8 cellular contexts compared by ENCODE assay signal in genomic region chr22:38697055-38697980, GRCh38. TPM values are rescaled to one million over a fixed set of nuclear protein-coding genes. Genes with fewer than 3 reads are reported as not detected.
DNase-seq lines count a peak whose midpoint lies in the region; ATAC-seq and TF ChIP-seq lines count a peak whose summit lies in the region.

No MANE protein-coding gene starts in this region.

- WGBS in smooth muscle cell (ENCODE audit: low lambda C conversion rate), result 76% methylated on average over 10 of the region's 10 CpGs

- no peaks in the 10 kb centered on the region for H3F3A ChIP-seq in smooth muscle cell (ENCODE audit: low read depth)

- POLR2A ChIA-PET in activated CD8-positive, alpha-beta T cell treated with anti-CD3 and anti-CD28 coated beads, Interleukin-2, amount 10 ng/mL, durations not matched to agents 7 days and 5 days (lab: Charles Lee), result interaction anchor here (0.8 to 6.3 kb wide), 3 partner anchors 9 to 39 kb away, joined by 3 to 67 read pairs (median 3); partner anchors contain the start of gene TOMM22

- intact Hi-C loops in posterior cingulate gyrus (cut with DNase I), result no loop called here

- H3K36me3 Mint-ChIP-seq in activated CD8-positive, alpha-beta T cell treated with anti-CD3 and anti-CD28 coated beads, Interleukin-2, amount 10 ng/mL, durations not matched to agents 7 days and 5 days (ENCODE audit: low read depth), result peaks cover 53% of the 10 kb centered on the region
- no peaks in the 10 kb centered on the region for H3K36me3 Mint-ChIP-seq in glutamatergic neuron (ENCODE audit: unreplicated experiment)

- peaks cover 55% of the 10 kb centered on the region for H3K4me1 Mint-ChIP-seq in activated CD8-positive, alpha-beta T cell treated with anti-CD3 and anti-CD28 coated beads, Interleukin-2, amount 10 ng/mL, durations not matched to agents 7 days and 5 days (ENCODE audit: low read depth)
- H3K4me1 Mint-ChIP-seq in glutamatergic neuron (ENCODE audit: low read depth, unreplicated experiment), result peaks cover 22% of the 10 kb centered on the region

- H3K9me3 ChIP-seq in smooth muscle cell (replicated peaks; ENCODE audit: low read depth), result no peaks in the 10 kb centered on the region

- no peaks in the 10 kb centered on the region for H3K27me3 ChIP-seq in smooth muscle cell (ENCODE audit: low read depth)

- H3K9ac ChIP-seq in smooth muscle cell (ENCODE audit: low read depth), result no peak overlapping the region

- H3K4me1 ChIP-seq in smooth muscle cell (ENCODE audit: low read depth), result peaks cover 32% of the 10 kb centered on the region

- peaks cover 79% of the 10 kb centered on the region for H3K79me2 ChIP-seq in smooth muscle cell (ENCODE audit: low read depth)

- peak overlapping the region; percentile 84 for H3K27ac Mint-ChIP-seq in activated CD8-positive, alpha-beta T cell treated with anti-CD3 and anti-CD28 coated beads, Interleukin-2, amount 10 ng/mL, durations not matched to agents 7 days and 5 days
- H3K27ac Mint-ChIP-seq in glutamatergic neuron (ENCODE audit: unreplicated experiment), result no peak overlapping the region

- H3K4me3 Mint-ChIP-seq in activated CD8-positive, alpha-beta T cell treated with anti-CD3 and anti-CD28 coated beads, Interleukin-2, amount 10 ng/mL, durations not matched to agents 7 days and 5 days, result peak overlapping the region; percentile 92
- peak overlapping the region; percentile 92 for H3K4me3 Mint-ChIP-seq in glutamatergic neuron (ENCODE audit: unreplicated experiment)

- CTCF ChIA-PET in activated CD8-positive, alpha-beta T cell treated with anti-CD3 and anti-CD28 coated beads, Interleukin-2, amount 10 ng/mL, durations not matched to agents 7 days and 5 days (lab: Charles Lee), result interaction anchor here (0.9 to 6.3 kb wide), 5 partner anchors 8 to 69 kb away, joined by 3 to 36 read pairs (median 7); partner anchors contain the start of genes GTPBP1 and TOMM22

- DNase-seq in HFF-Myc (ENCODE audit: extremely low read depth, low read depth), result no peak
- DNase-seq in activated CD8-positive, alpha-beta T cell treated with anti-CD3 and anti-CD28 coated beads, Interleukin-2, amount 10 ng/mL, durations not matched to agents 7 days and 5 days, result no peak
- no peak for DNase-seq in glutamatergic neuron
- no peak for DNase-seq in smooth muscle cell (lab: John Stamatoyannopoulos, UW; ENCODE audit: unreplicated experiment)
- DNase-seq in HuH-7 (ENCODE audit: low spot score), result no peak
- no peak for DNase-seq in NCI-H345 treated with DMSO at 0.1 percent for 48 hours (lab: John Stamatoyannopoulos, UW; ENCODE audit: unreplicated experiment)
- DNase-seq in NCI-H2081 treated with DMSO at 0.1 percent for 48 hours (lab: John Stamatoyannopoulos, UW), result no peak
- no peak for DNase-seq in posterior cingulate gyrus

- H3K4me2 ChIP-seq in smooth muscle cell, result peak overlapping the region; percentile 88

- TF ChIP-seq CTCF in HFF-Myc (IDR thresholded peaks at IDR 0.05; ENCODE audit: low read depth, low read length, missing control alignments), result no peak
- TF ChIP-seq CTCF in glutamatergic neuron (IDR thresholded peaks at IDR 0.05; ENCODE audit: partially characterized antibody, unreplicated experiment), result no peak
- no peak for TF ChIP-seq CTCF in smooth muscle cell (IDR thresholded peaks at IDR 0.05; ENCODE audit: borderline replicate concordance, insufficient read depth, poor library complexity, severe bottlenecking)

- peak overlapping the region; percentile 82 for H3K4me3 ChIP-seq in HFF-Myc (replicated peaks; ENCODE audit: low read depth, low read length)
- peak overlapping the region; percentile 96 for H3K4me3 ChIP-seq in smooth muscle cell

- H4K20me1 ChIP-seq in smooth muscle cell (ENCODE audit: low read depth), result peaks cover 65% of the 10 kb centered on the region

- H2AFZ ChIP-seq in smooth muscle cell (ENCODE audit: low read depth), result no peak overlapping the region

- H3K36me3 ChIP-seq in smooth muscle cell (ENCODE audit: low read depth), result no peaks in the 10 kb centered on the region

- no peaks in the 10 kb centered on the region for H3K27me3 Mint-ChIP-seq in activated CD8-positive, alpha-beta T cell treated with anti-CD3 and anti-CD28 coated beads, Interleukin-2, amount 10 ng/mL, durations not matched to agents 7 days and 5 days (ENCODE audit: low read depth)
- peaks cover 11% of the 10 kb centered on the region for H3K27me3 Mint-ChIP-seq in glutamatergic neuron (ENCODE audit: unreplicated experiment)

- ATAC-seq in activated CD8-positive, alpha-beta T cell treated with anti-CD3 and anti-CD28 coated beads, Interleukin-2, amount 10 ng/mL, durations not matched to agents 7 days and 5 days, result no peak

- peak overlapping the region; percentile 94 for H3K27ac ChIP-seq in smooth muscle cell (ENCODE audit: low read depth)

- H3K9me3 Mint-ChIP-seq in activated CD8-positive, alpha-beta T cell treated with anti-CD3 and anti-CD28 coated beads, Interleukin-2, amount 10 ng/mL, durations not matched to agents 7 days and 5 days (ENCODE audit: insufficient read depth), result no peaks in the 10 kb centered on the region
- H3K9me3 Mint-ChIP-seq in glutamatergic neuron (ENCODE audit: unreplicated experiment), result peaks cover 18% of the 10 kb centered on the region

RNA-seq across cellular contexts. Expression of gene JOSD1, which starts 3.4 kb away (rescaled TPM):
- 10 to 100 TPM; 60.0 to 63.7 TPM for total RNA-seq in activated CD8-positive, alpha-beta T cell treated with anti-CD3 and anti-CD28 coated beads, Interleukin-2, amount 10 ng/mL, durations not matched to agents 7 days and 5 days
- total RNA-seq in glutamatergic neuron (ENCODE audit: unreplicated experiment) (51.0 TPM), smooth muscle cell (38.9 and 41.1 TPM in 2 replicates)
- 6.2 and 12.5 TPM in 2 replicates for polyA plus RNA-seq in smooth muscle cell

RNA-seq across cellular contexts. Expression of gene GTPBP1, which starts 8.4 kb away (rescaled TPM):
- total RNA-seq in activated CD8-positive, alpha-beta T cell treated with anti-CD3 and anti-CD28 coated beads, Interleukin-2, amount 10 ng/mL, durations not matched to agents 7 days and 5 days, result 10 to 100 TPM; 71.8 to 73.9 TPM
- total RNA-seq in glutamatergic neuron (ENCODE audit: unreplicated experiment) (55.6 TPM), smooth muscle cell (15.8 and 25.3 TPM in 2 replicates)
- 23.7 and 24.3 TPM in 2 replicates for polyA plus RNA-seq in smooth muscle cell

RNA-seq across cellular contexts. Expression of gene TOMM22, which starts 15.6 kb away (rescaled TPM):
- total RNA-seq in activated CD8-positive, alpha-beta T cell treated with anti-CD3 and anti-CD28 coated beads, Interleukin-2, amount 10 ng/mL, durations not matched to agents 7 days and 5 days, result 10 to 100 TPM; 91.3 to 98.7 TPM
- total RNA-seq in glutamatergic neuron (ENCODE audit: unreplicated experiment), result 61.0 TPM
- 57.5 and 63.3 TPM in 2 replicates for total RNA-seq in smooth muscle cell
- polyA plus RNA-seq in smooth muscle cell, result 64.7 and 71.2 TPM in 2 replicates

RNA-seq across cellular contexts. Expression of gene CBY1, which starts 40.9 kb away (rescaled TPM):
- total RNA-seq in activated CD8-positive, alpha-beta T cell treated with anti-CD3 and anti-CD28 coated beads, Interleukin-2, amount 10 ng/mL, durations not matched to agents 7 days and 5 days, result 10 to 100 TPM; 11.6 to 13.6 TPM
- total RNA-seq in glutamatergic neuron (ENCODE audit: unreplicated experiment), result 34.9 TPM
- total RNA-seq in smooth muscle cell, result 12.3 and 16.4 TPM in 2 replicates
- 50.4 and 52.9 TPM in 2 replicates for polyA plus RNA-seq in smooth muscle cell

RNA-seq across cellular contexts. Expression of gene FAM227A, which starts 41.1 kb away (rescaled TPM):
- total RNA-seq in activated CD8-positive, alpha-beta T cell treated with anti-CD3 and anti-CD28 coated beads, Interleukin-2, amount 10 ng/mL, durations not matched to agents 7 days and 5 days, result under 1 TPM; 0.87 to 0.89 TPM
- total RNA-seq in glutamatergic neuron (ENCODE audit: unreplicated experiment), result 6.3 TPM
- 4.3 and 4.9 TPM in 2 replicates for total RNA-seq in smooth muscle cell
- 1.5 and 3.8 TPM in 2 replicates for polyA plus RNA-seq in smooth muscle cell
